ENCODE assay signal across 7 cellular contexts in the genomic region with DNA sequence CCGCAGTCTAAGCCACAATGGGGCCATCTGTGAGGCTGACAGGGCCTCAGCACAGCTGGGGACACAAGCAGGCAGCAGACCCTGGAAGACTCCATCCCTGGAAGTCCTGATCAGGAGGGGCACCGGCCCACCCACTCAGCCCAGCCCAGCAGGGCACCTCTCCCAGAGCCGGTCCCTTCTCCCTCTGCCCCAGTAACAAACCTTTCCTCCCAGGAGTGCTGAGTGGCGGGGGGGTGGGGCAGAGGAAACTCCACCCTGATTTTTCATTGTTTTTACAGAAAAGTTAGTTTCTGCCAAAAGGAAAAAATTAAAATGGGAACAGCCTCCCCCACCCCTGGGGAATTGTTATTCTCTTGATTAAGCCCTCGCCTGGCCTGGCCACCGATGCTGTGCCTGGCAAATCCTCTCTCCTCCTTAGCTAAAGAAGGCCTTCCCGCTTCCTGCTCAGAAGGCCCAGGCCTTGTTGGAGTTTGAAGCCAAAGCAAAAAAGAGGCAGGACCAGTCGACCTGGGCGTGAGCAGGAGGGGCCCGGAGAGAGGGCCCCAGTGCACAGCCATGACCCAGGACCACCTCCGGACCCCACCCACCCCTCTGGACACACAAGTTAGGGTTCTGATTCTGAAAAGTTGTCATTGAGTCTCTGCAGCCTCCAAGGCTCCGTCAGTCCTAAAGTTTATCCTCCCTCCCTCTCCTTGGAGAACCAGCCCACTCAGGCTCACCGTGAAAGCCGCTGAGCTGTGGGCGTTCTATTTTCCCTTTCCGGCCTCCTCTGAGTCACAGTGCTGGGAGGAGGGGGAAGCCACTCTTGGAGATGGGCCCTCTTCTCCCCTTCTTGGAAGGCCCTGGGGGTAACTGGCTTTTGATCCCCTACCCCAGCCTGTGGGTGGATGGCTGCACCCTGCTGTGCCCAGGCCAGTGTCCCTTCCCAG.
DNase-seq lines count a peak whose midpoint lies in the region; ATAC-seq, FAIRE-seq and TF ChIP-seq lines count a peak whose summit lies in the region.

No MANE protein-coding gene starts in this region.

- H3K36me3 ChIP-seq in HUES48 (ENCODE audit: control insufficient read depth, insufficient read depth, low read length): no peaks in the 10 kb centered on the region
- H3K36me3 ChIP-seq in astrocyte (ENCODE audit: insufficient read depth, low read length): no peaks in the 10 kb centered on the region

- H3K36me3 Mint-ChIP-seq in astrocyte (ENCODE audit: low read depth, unreplicated experiment): no peaks in the 10 kb centered on the region
- no peaks in the 10 kb centered on the region for H3K36me3 Mint-ChIP-seq in activated naive CD8-positive, alpha-beta T cell treated with anti-CD3 and anti-CD28 coated beads, Interleukin-2, amount 50 U/mL, for 24 hours (ENCODE audit: low read depth)

- TF ChIP-seq CTCF in astrocyte (IDR thresholded peaks at IDR 0.05; ENCODE audit: insufficient read depth, low read depth, low read length): no peak

- H3K9me3 ChIP-seq in HUES48 (ENCODE audit: control insufficient read depth, insufficient read depth, low read length) (no peaks in the 10 kb centered on the region), astrocyte (ENCODE audit: insufficient read depth, low read depth, low read length) (no peaks in the 10 kb centered on the region)

- FAIRE-seq in astrocyte (lab: Jason Lieb, UNC): peak; percentile 41

- H3K27ac ChIP-seq in HUES48 (ENCODE audit: low read depth, low read length): peak overlapping the region; percentile 58
- peak overlapping the region; percentile 92 for H3K27ac ChIP-seq in astrocyte (ENCODE audit: low read depth, low read length)

- peak overlapping the region; percentile 69 for H2AFZ ChIP-seq in astrocyte (ENCODE audit: low read depth, low read length)

- no peaks in the 10 kb centered on the region for H4K20me1 ChIP-seq in astrocyte (ENCODE audit: insufficient read depth, low read length)

- H3K4me2 ChIP-seq in astrocyte (ENCODE audit: low read length): peak overlapping the region; percentile 78

- H3K4me1 ChIP-seq in HUES48 (ENCODE audit: control insufficient read depth, insufficient read depth, low read length): peaks cover 24% of the 10 kb centered on the region
- peaks cover 46% of the 10 kb centered on the region for H3K4me1 ChIP-seq in astrocyte (ENCODE audit: insufficient read depth, low read length)

- no peak for ATAC-seq in activated naive CD8-positive, alpha-beta T cell treated with anti-CD3 and anti-CD28 coated beads, Interleukin-2, amount 50 U/mL, for 24 hours

- H3K4me3 ChIP-seq in HUES48 (ENCODE audit: low read depth, low read length) (no peak overlapping the region), astrocyte (ENCODE audit: insufficient read depth, low read depth, low read length) (peak overlapping the region; percentile 26)

- no peaks in the 10 kb centered on the region for H3K79me2 ChIP-seq in astrocyte (ENCODE audit: insufficient read depth, low read length)

- POLR2A ChIA-PET in HEK293T (lab: Yijun Ruan, JAX): no interaction called here

- H3K27me3 Mint-ChIP-seq in astrocyte (ENCODE audit: low read depth, unreplicated experiment): peaks cover 21% of the 10 kb centered on the region
- peaks cover 3% of the 10 kb centered on the region for H3K27me3 Mint-ChIP-seq in activated naive CD8-positive, alpha-beta T cell treated with anti-CD3 and anti-CD28 coated beads, Interleukin-2, amount 50 U/mL, for 24 hours

- no peak overlapping the region for H3K4me3 Mint-ChIP-seq in astrocyte (ENCODE audit: unreplicated experiment)
- H3K4me3 Mint-ChIP-seq in activated naive CD8-positive, alpha-beta T cell treated with anti-CD3 and anti-CD28 coated beads, Interleukin-2, amount 50 U/mL, for 24 hours: no peak overlapping the region

- CTCF ChIA-PET in HEK293T (lab: Yijun Ruan, JAX): no interaction called here

- peaks cover 2% of the 10 kb centered on the region for H3K9me3 Mint-ChIP-seq in astrocyte (ENCODE audit: unreplicated experiment)
- H3K9me3 Mint-ChIP-seq in activated naive CD8-positive, alpha-beta T cell treated with anti-CD3 and anti-CD28 coated beads, Interleukin-2, amount 50 U/mL, for 24 hours: no peaks in the 10 kb centered on the region

- H3K27ac Mint-ChIP-seq in astrocyte (ENCODE audit: unreplicated experiment): peak overlapping the region; percentile 83
- no peak overlapping the region for H3K27ac Mint-ChIP-seq in activated naive CD8-positive, alpha-beta T cell treated with anti-CD3 and anti-CD28 coated beads, Interleukin-2, amount 50 U/mL, for 24 hours

- H3K9ac ChIP-seq in HUES48 (ENCODE audit: low read depth, low read length) (no peak overlapping the region), astrocyte (ENCODE audit: low read length) (peak overlapping the region; percentile 76)

- H3K4me1 Mint-ChIP-seq in astrocyte (ENCODE audit: low read depth, unreplicated experiment): peaks cover 43% of the 10 kb centered on the region
- peaks cover 29% of the 10 kb centered on the region for H3K4me1 Mint-ChIP-seq in activated naive CD8-positive, alpha-beta T cell treated with anti-CD3 and anti-CD28 coated beads, Interleukin-2, amount 50 U/mL, for 24 hours

- DNase-seq in astrocyte (ENCODE audit: low read depth) (peak; percentile 79), iris pigment epithelial cell (ENCODE audit: low read depth) (peak; percentile 79), stromal cell of bone marrow (ENCODE audit: low read depth) (peak; percentile 74), HEK293T (ENCODE audit: extremely low spot score) (no peak), cerebellar cortex (ENCODE audit: low spot score) (no peak)
- no peak for DNase-seq in activated naive CD8-positive, alpha-beta T cell treated with anti-CD3 and anti-CD28 coated beads, Interleukin-2, amount 50 U/mL, for 24 hours

- no peaks in the 10 kb centered on the region for H3K27me3 ChIP-seq in HUES48 (ENCODE audit: control insufficient read depth, insufficient read depth, low read length)
- no peaks in the 10 kb centered on the region for H3K27me3 ChIP-seq in astrocyte (ENCODE audit: insufficient read depth, low read length)

TF ChIP-seq in HEK293T, 16 proteins besides CTCF, POLR2A, EP300 and RAD21:
- no peak for TF ChIP-seq FOXM1 (IDR thresholded peaks at IDR 0.05; ENCODE audit: borderline replicate concordance)
- TF ChIP-seq ELF4 (IDR thresholded peaks at IDR 0.05): no peak
- TF ChIP-seq L3MBTL2 (conservative IDR thresholded peaks at IDR 0.05): no peak
- TF ChIP-seq ARNT (IDR thresholded peaks at IDR 0.05): no peak
- TF ChIP-seq SUZ12 (IDR thresholded peaks at IDR 0.05): no peak
- TF ChIP-seq CTBP1 (IDR thresholded peaks at IDR 0.05; ENCODE audit: borderline replicate concordance): no peak
- TF ChIP-seq, protein P1, sequence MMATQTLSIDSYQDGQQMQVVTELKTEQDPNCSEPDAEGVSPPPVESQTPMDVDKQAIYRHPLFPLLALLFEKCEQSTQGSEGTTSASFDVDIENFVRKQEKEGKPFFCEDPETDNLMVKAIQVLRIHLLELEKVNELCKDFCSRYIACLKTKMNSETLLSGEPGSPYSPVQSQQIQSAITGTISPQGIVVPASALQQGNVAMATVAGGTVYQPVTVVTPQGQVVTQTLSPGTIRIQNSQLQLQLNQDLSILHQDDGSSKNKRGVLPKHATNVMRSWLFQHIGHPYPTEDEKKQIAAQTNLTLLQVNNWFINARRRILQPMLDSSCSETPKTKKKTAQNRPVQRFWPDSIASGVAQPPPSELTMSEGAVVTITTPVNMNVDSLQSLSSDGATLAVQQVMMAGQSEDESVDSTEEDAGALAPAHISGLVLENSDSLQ (IDR thresholded peaks at IDR 0.05): no peak
- TF ChIP-seq TARDBP (IDR thresholded peaks at IDR 0.05): no peak
- no peak for TF ChIP-seq SP1 (IDR thresholded peaks at IDR 0.05)
- TF ChIP-seq FOXA1 (IDR thresholded peaks at IDR 0.05): no peak
- TF ChIP-seq ZNF384 (IDR thresholded peaks at IDR 0.05): no peak
- no peak for TF ChIP-seq FOXK2 (IDR thresholded peaks at IDR 0.05)

Comparison
In these comparisons a context has a peak if more than half of its experiments do, and no peak if none do; other contexts are left out.
1. DNase-seq: peak in astrocyte (single experiment), iris pigment epithelial cell (single experiment) and stromal cell of bone marrow (single experiment); none in activated naive CD8-positive, alpha-beta T cell treated with anti-CD3 and anti-CD28 coated beads, Interleukin-2, amount 50 U/mL, for 24 hours (single experiment), HEK293T (single experiment) and cerebellar cortex (single experiment).